ENCODE assay signal across 16 cellular contexts in the genomic region with DNA sequence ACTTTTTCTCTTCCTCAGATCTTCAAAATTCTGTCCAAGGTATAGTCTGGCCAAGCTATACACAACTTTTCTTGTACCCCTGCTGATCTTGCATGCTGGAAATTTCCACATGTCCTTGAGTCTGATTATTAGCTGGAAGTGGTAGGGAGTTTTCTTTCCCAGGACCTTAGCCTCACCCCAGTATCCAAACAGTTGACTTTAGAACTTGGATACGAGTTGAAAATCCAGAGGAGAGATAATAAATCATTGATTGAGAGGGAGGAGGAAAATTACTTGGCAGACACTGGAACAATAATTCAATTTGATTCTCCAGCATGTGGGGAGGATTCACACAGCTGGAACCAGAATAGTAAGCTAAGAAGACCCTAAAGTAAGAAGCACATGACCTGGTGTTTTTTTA.
DNase-seq lines count a peak whose midpoint lies in the region; ATAC-seq and TF ChIP-seq lines count a peak whose summit lies in the region.
"Had no signal": no experiment of that assay in that cellular context is flagged by ENCODE, and none has a peak within 500 bp of the region (broad histone marks: within the 10 kb centered on the region; RNA-seq: fewer than 3 reads in every experiment).

No MANE protein-coding gene starts in this region.

- peak overlapping the region in 1 of 3 donors; percentile 41 for H3K27ac ChIP-seq in right lobe of liver
- no peak overlapping the region for H3K27ac ChIP-seq in vagina
- H3K27ac ChIP-seq: BLaER1 treated with 17β-estradiol and CSF1 and Interleukin-3, amounts not matched to agents 10 nM and 100 nM had no signal

- TF ChIP-seq POLR2A in right lobe of liver (IDR thresholded peaks at IDR 0.05), result no peak
- TF ChIP-seq POLR2A in vagina (IDR thresholded peaks at IDR 0.05), result no peak

- no peaks in the 10 kb centered on the region for H3K9me3 ChIP-seq in right lobe of liver
- H3K9me3 ChIP-seq in MG63, result no peaks in the 10 kb centered on the region
- H3K9me3 ChIP-seq in vagina, result no peaks in the 10 kb centered on the region
- H3K9me3 ChIP-seq: BLaER1 treated with 17β-estradiol and CSF1 and Interleukin-3, amounts not matched to agents 10 nM and 100 nM had no signal

- H3K4me1 ChIP-seq in right lobe of liver (peaks cover 0 to 16% (median 4%) of the 10 kb centered on the region in 4 donors), vagina (no peaks in the 10 kb centered on the region)

- H3K36me3 ChIP-seq in right lobe of liver (no peaks in the 10 kb centered on the region), MG63 (no peaks in the 10 kb centered on the region), vagina (no peaks in the 10 kb centered on the region)
- H3K36me3 ChIP-seq: BLaER1 treated with 17β-estradiol and CSF1 and Interleukin-3, amounts not matched to agents 10 nM and 100 nM had no signal

- no peak overlapping the region for H3K4me3 ChIP-seq in fibroblast of villous mesenchyme (ENCODE audit: low read depth, low read length)
- no peak overlapping the region for H3K4me3 ChIP-seq in right lobe of liver
- no peak overlapping the region for H3K4me3 ChIP-seq in MG63
- no peak overlapping the region for H3K4me3 ChIP-seq in vagina
- H3K4me3 ChIP-seq: BLaER1 treated with 17β-estradiol and CSF1 and Interleukin-3, amounts not matched to agents 10 nM and 100 nM; GM23338 had no signal

- peaks cover 8% of the 10 kb centered on the region for H3K27me3 Mint-ChIP-seq in nephron progenitor cell (ENCODE audit: low read depth, poor library complexity)
- peaks cover 8% of the 10 kb centered on the region for H3K27me3 Mint-ChIP-seq in activated naive CD8-positive, alpha-beta T cell treated with anti-CD3 and anti-CD28 coated beads for 36 hours

- H3K36me3 Mint-ChIP-seq in nephron progenitor cell (ENCODE audit: low read depth), result no peaks in the 10 kb centered on the region
- no peaks in the 10 kb centered on the region for H3K36me3 Mint-ChIP-seq in activated naive CD8-positive, alpha-beta T cell treated with anti-CD3 and anti-CD28 coated beads for 36 hours
- H3K36me3 Mint-ChIP-seq: CD8-positive, alpha-beta T cell had no signal

- peaks cover 54% of the 10 kb centered on the region for H3K4me1 Mint-ChIP-seq in nephron progenitor cell
- peaks cover 8% of the 10 kb centered on the region for H3K4me1 Mint-ChIP-seq in activated naive CD8-positive, alpha-beta T cell treated with anti-CD3 and anti-CD28 coated beads for 36 hours
- H3K4me1 Mint-ChIP-seq: GM23338 had no signal

- DNase-seq in HuH-7 (ENCODE audit: low spot score) (peak; percentile 7), fibroblast of villous mesenchyme (ENCODE audit: low read depth) (peak; percentile 12), right lobe of liver (no peak), nephron progenitor cell (peak; percentile 6), SW 1271 (lab: John Stamatoyannopoulos, UW) (no peak), MG63 (no peak), vagina (ENCODE audit: extremely low spot score in 2 of 2) (no peak)
- DNase-seq in activated naive CD8-positive, alpha-beta T cell treated with anti-CD3 and anti-CD28 coated beads for 36 hours, result no peak
- DNase-seq: Calu3; CD8-positive, alpha-beta T cell; DMS79 treated with DMSO at 0.1 percent for 48 hours; GF-D8; HCEC 1CT had no signal

- H3K27me3 ChIP-seq in right lobe of liver (no peaks in the 10 kb centered on the region), MG63 (no peaks in the 10 kb centered on the region), vagina (no peaks in the 10 kb centered on the region)
- H3K27me3 ChIP-seq: BLaER1 treated with 17β-estradiol and CSF1 and Interleukin-3, amounts not matched to agents 10 nM and 100 nM had no signal

- H3K27ac Mint-ChIP-seq in nephron progenitor cell, result peak overlapping the region; percentile 81
- no peak overlapping the region for H3K27ac Mint-ChIP-seq in activated naive CD8-positive, alpha-beta T cell treated with anti-CD3 and anti-CD28 coated beads for 36 hours
- H3K27ac Mint-ChIP-seq: B cell; CD8-positive, alpha-beta T cell; GM23338 had no signal

- peak overlapping the region; percentile 4 for H3K4me3 Mint-ChIP-seq in nephron progenitor cell
- H3K4me3 Mint-ChIP-seq in activated naive CD8-positive, alpha-beta T cell treated with anti-CD3 and anti-CD28 coated beads for 36 hours, result no peak overlapping the region
- H3K4me3 Mint-ChIP-seq: B cell; CD8-positive, alpha-beta T cell; GM23338 had no signal

- intact Hi-C loops in right lobe of liver (cut with DNase I) (no loop called here), vagina (cut with DNase I) (no loop called here)

- no peaks in the 10 kb centered on the region for H3K9me3 Mint-ChIP-seq in nephron progenitor cell
- no peaks in the 10 kb centered on the region for H3K9me3 Mint-ChIP-seq in activated naive CD8-positive, alpha-beta T cell treated with anti-CD3 and anti-CD28 coated beads for 36 hours
- H3K9me3 Mint-ChIP-seq: CD8-positive, alpha-beta T cell had no signal

- 14% methylated on average over 1 of the region's 1 CpG for WGBS in right lobe of liver (ENCODE audit: insufficient coverage, low coverage, low lambda C conversion rate, missing lambda C conversion rate)

- TF ChIP-seq CTCF in fibroblast of villous mesenchyme (IDR thresholded peaks at IDR 0.05; ENCODE audit: insufficient read depth, low read depth, low read length) (no peak), right lobe of liver (IDR thresholded peaks at IDR 0.05) (no peak), nephron progenitor cell (IDR thresholded peaks at IDR 0.05) (no peak), vagina (IDR thresholded peaks at IDR 0.05) (no peak)

- peak in 3 of 4 donors; percentile 62 to 74 (median 65) for ATAC-seq in right lobe of liver
- ATAC-seq: CD8-positive, alpha-beta T cell; GM23338 had no signal

Comparison
In these comparisons a context has a peak if more than half of its experiments do, and no peak if none do; other contexts are left out.
1. DNase-seq: peak in HuH-7 (single experiment), fibroblast of villous mesenchyme (single experiment) and nephron progenitor cell (single experiment); none in right lobe of liver (0 of 3), SW 1271 (0 of 2), MG63 (single experiment), vagina (0 of 2) and activated naive CD8-positive, alpha-beta T cell treated with anti-CD3 and anti-CD28 coated beads for 36 hours (single experiment).